Comparison of ENCODE assay signal across 25 cellular contexts in genomic region chr1:181541458-181541857, GRCh38. TPM values are rescaled to one million over a fixed set of nuclear protein-coding genes. Genes with fewer than 3 reads are reported as not detected.
A peak's percentile ranks its signal among the peaks of the same experiment; 100 is the strongest.
DNase-seq lines count a peak whose midpoint lies in the region; ATAC-seq, FAIRE-seq and TF ChIP-seq lines count a peak whose summit lies in the region.
"Had no signal": no experiment of that assay in that cellular context is flagged by ENCODE, and none has a peak within 500 bp of the region (broad histone marks: within the 10 kb centered on the region; RNA-seq: fewer than 3 reads in every experiment).

No MANE protein-coding gene starts in this region.

- WGBS in pancreas, 2 donors, result 62 to 66% methylated on average over 5 of the region's 5 CpGs

- H3K9me3 ChIP-seq in RWPE2 (ENCODE audit: severe bottlenecking), result no peaks in the 10 kb centered on the region
- H3K9me3 ChIP-seq in pancreas, result no peaks in the 10 kb centered on the region
- H3K9me3 ChIP-seq: A549 had no signal

- ATAC-seq in RWPE2 (ENCODE audit: low read depth) (peak; percentile 87), esophagus mucosa (peak; percentile 82), HG02763 (IDR thresholded peaks at IDR 0.05; ENCODE audit: unreplicated experiment) (no peak), GM18520 (IDR thresholded peaks at IDR 0.05; ENCODE audit: unreplicated experiment) (no peak), pancreas (no peak)
- ATAC-seq: A549, GM23338 had no signal

- TF ChIP-seq CTCF in RWPE2 (IDR thresholded peaks at IDR 0.05; ENCODE audit: poor library complexity, severe bottlenecking) (no peak), pancreas (IDR thresholded peaks at IDR 0.05) (no peak)

- no peaks in the 10 kb centered on the region for H3K36me3 ChIP-seq in RWPE2 (ENCODE audit: low read depth)
- no peaks in the 10 kb centered on the region for H3K36me3 ChIP-seq in pancreas
- H3K36me3 ChIP-seq: BLaER1 treated with 17β-estradiol and CSF1 and Interleukin-3, amounts not matched to agents 10 nM and 100 nM had no signal

- H3K4me1 ChIP-seq in RWPE2 (ENCODE audit: insufficient read depth, poor library complexity, severe bottlenecking), result peaks cover 6% of the 10 kb centered on the region
- H3K4me1 ChIP-seq in pancreas, result no peaks in the 10 kb centered on the region
- H3K4me1 ChIP-seq: A549 had no signal

- H3K27me3 ChIP-seq in RWPE2 (ENCODE audit: insufficient read depth, poor library complexity, severe bottlenecking), result no peaks in the 10 kb centered on the region
- H3K27me3 ChIP-seq in pancreas, result peaks cover 0 to 4% (median 0%) of the 10 kb centered on the region in 4 donors
- H3K27me3 ChIP-seq: BLaER1 treated with 17β-estradiol and CSF1 and Interleukin-3, amounts not matched to agents 10 nM and 100 nM had no signal

- TF ChIP-seq POLR2A in GM12892 (IDR thresholded peaks at IDR 0.05; ENCODE audit: low read depth, low read length), result no peak

- intact Hi-C loops in pancreas (cut with DNase I), result no loop called here

- FAIRE-seq in GM12892 (lab: Jason Lieb, UNC) (peak; percentile 14), pancreas (lab: Jason Lieb, UNC) (no peak)
- FAIRE-seq: A549, GM18507 had no signal

- H3K4me3 ChIP-seq in RWPE2 (ENCODE audit: severe bottlenecking) (no peak overlapping the region), pancreas (no peak overlapping the region)
- H3K4me3 ChIP-seq: A549; BLaER1 treated with 17β-estradiol and CSF1 and Interleukin-3, amounts not matched to agents 10 nM and 100 nM; GM23338; PC-9 had no signal

- DNase-seq in D341Med (ENCODE audit: low spot score) (peak; percentile 66), GM12892 (ENCODE audit: insufficient read length) (no peak), RWPE2 (ENCODE audit: low spot score) (no peak), pancreas (no peak)
- DNase-seq: AML-193; CD4-positive, alpha-beta memory T cell; COR-L47; DND-41; H9; KG1; MM.1S; NCI-H2029; NCI-H510A; PC-9; SHP77 treated with DMSO at 0.1 percent for 48 hours; T-helper 1 cell had no signal

- H3K27ac ChIP-seq in RWPE2 (ENCODE audit: poor library complexity, severe bottlenecking) (no peak overlapping the region), pancreas (no peak overlapping the region)
- H3K27ac ChIP-seq: A549; BLaER1 treated with 17β-estradiol and CSF1 and Interleukin-3, amounts not matched to agents 10 nM and 100 nM; PC-9 had no signal

RNA-seq across cellular contexts. Expression of gene CACNA1E, which starts 58.1 kb away (rescaled TPM):
- polyA plus RNA-seq in GM12892 (2012; ENCODE audit: missing spikeins), result 16.9 TPM
- total RNA-seq in esophagus mucosa (0.04 TPM), pancreas (under 1 TPM in 4 of 6 donors, not detected in 2; 0.06 to 0.12 (median 0.09) TPM)
- under 1 TPM; 0.02 to 0.04 TPM for polyA plus RNA-seq in pancreas
- total RNA-seq: CD4-positive, alpha-beta memory T cell; IMR-90; PC-9; RPMI7951 had no signal
- polyA plus RNA-seq: CD4-positive, alpha-beta memory T cell; IMR-90 had no signal

Comparison
In these comparisons a context has a peak if more than half of its experiments do, and no peak if none do; other contexts are left out.
1. ATAC-seq: peak in RWPE2 (single experiment) and esophagus mucosa (single experiment); none in HG02763 (single experiment), GM18520 (single experiment) and pancreas (0 of 4).